Comparison of ENCODE assay signal across 24 cellular contexts in genomic region chr2:177399376-177399775, GRCh38. TPM values are rescaled to one million over a fixed set of nuclear protein-coding genes. Genes with fewer than 3 reads are reported as not detected.
DNase-seq lines count a peak whose midpoint lies in the region; ATAC-seq, FAIRE-seq and TF ChIP-seq lines count a peak whose summit lies in the region.
"Had no signal": no experiment of that assay in that cellular context is flagged by ENCODE, and none has a peak within 500 bp of the region (broad histone marks: within the 10 kb centered on the region; RNA-seq: fewer than 3 reads in every experiment).

No MANE protein-coding gene starts in this region.

- FAIRE-seq in endothelial cell of umbilical vein (lab: Jason Lieb, UNC): no peak

- no peaks in the 10 kb centered on the region for H3K9me2 ChIP-seq in Loucy (replicated peaks; ENCODE audit: low read depth, low read length)

- no peak for ATAC-seq in Right ventricle myocardium inferior
- ATAC-seq in activated CD4-positive, CD25-positive, alpha-beta regulatory T cell treated with anti-CD3 and anti-CD28 coated beads, Interleukin-2, amount 50 U/mL, for 24 hours: no peak
- ATAC-seq: HCT116, T-helper 17 cell had no signal

- TF ChIP-seq CTCF in left ventricle myocardium inferior (IDR thresholded peaks at IDR 0.05; ENCODE audit: borderline replicate concordance) (no peak), Loucy (conservative IDR thresholded peaks at IDR 0.05; ENCODE audit: low read length) (no peak), endothelial cell of umbilical vein (IDR thresholded peaks at IDR 0.05; ENCODE audit: extremely low read depth in 1 of 2, insufficient read depth in 1 of 2, low read depth in 1 of 2, low read length in 2 of 2) (no peak)

- no peaks in the 10 kb centered on the region for H3K9me1 ChIP-seq in endothelial cell of umbilical vein (replicated peaks; ENCODE audit: control insufficient read depth, extremely low read depth, insufficient read depth, low read length)

- intact Hi-C loops in left ventricle myocardium inferior (cut with micrococcal nuclease): no loop called here
- intact Hi-C loops in Right ventricle myocardium inferior (cut with DNase I): loop anchor here (10.0 kb wide), 1 partner anchor 135 kb away; the partner anchor contains the start of gene NFE2L2
- intact Hi-C loops in endothelial cell of umbilical vein (cut with micrococcal nuclease): loop anchor here (5.0 kb wide), 1 partner anchor 157 kb away; no protein-coding TSS in a partner anchor

- H4K20me1 ChIP-seq in Loucy (ENCODE audit: insufficient read depth, low read length, poor library complexity, severe bottlenecking): peaks cover 88% of the 10 kb centered on the region
- peaks cover 2% of the 10 kb centered on the region for H4K20me1 ChIP-seq in endothelial cell of umbilical vein (replicated peaks; ENCODE audit: control insufficient read depth, extremely low read depth, insufficient read depth, low read length)

- DNase-seq in left ventricle myocardium inferior (no peak), Right ventricle myocardium inferior (ENCODE audit: missing footprints) (no peak), endothelial cell of umbilical vein (ENCODE audit: low read depth, low spot score) (no peak), NCI-H526 (lab: John Stamatoyannopoulos, UW) (no peak), AG20443 (ENCODE audit: low spot score) (no peak)
- DNase-seq in stimulated activated CD4-positive, alpha-beta T cell treated with anti-CD3 and anti-CD28 coated beads, Interleukin-2, amount 100 ng/mL, for 48 hours: no peak
- DNase-seq: 8988T, DMS79, GOT3, Karpas-422, NCI-H1417, NCI-H1694 treated with DMSO at 0.1 percent for 48 hours, NCI-H2081 treated with DMSO at 0.1 percent for 48 hours, NCI-H2171 treated with DMSO at 0.1 percent for 48 hours, NCI-H446, NCI-H526 treated with DMSO at 0.1 percent for 48 hours, PC-9, SJCRH30, SW 1271, T-helper 17 cell had no signal

- H3K9me3 ChIP-seq in left ventricle myocardium inferior (replicated peaks) (no peaks in the 10 kb centered on the region), Loucy (ENCODE audit: insufficient read depth, low read depth, low read length) (no peaks in the 10 kb centered on the region), endothelial cell of umbilical vein (replicated peaks; ENCODE audit: control insufficient read depth, insufficient read depth, low read length) (no peaks in the 10 kb centered on the region)
- H3K9me3 ChIP-seq: SJCRH30 had no signal

- H3K27ac ChIP-seq in left ventricle myocardium inferior (replicated peaks) (peak overlapping the region; percentile 9), endothelial cell of umbilical vein (ENCODE audit: insufficient read depth, low read depth, low read length) (no peak overlapping the region)
- H3K27ac ChIP-seq: HL-60, PC-9, SJCRH30 had no signal

- CTCF ChIA-PET in endothelial cell of umbilical vein (lab: Charles Lee): no interaction called here

- H3K27me3 ChIP-seq in left ventricle myocardium inferior (ENCODE audit: low read depth) (no peaks in the 10 kb centered on the region), Loucy (ENCODE audit: insufficient read depth, low read length, poor library complexity, severe bottlenecking) (no peaks in the 10 kb centered on the region), endothelial cell of umbilical vein (ENCODE audit: control insufficient read depth in 2 of 2, insufficient read depth in 2 of 2, low read length in 2 of 2) (no peaks in the 10 kb centered on the region)
- H3K27me3 ChIP-seq: SJCRH30 had no signal

- H3K79me2 ChIP-seq in Loucy (ENCODE audit: insufficient read depth, low read length) (peaks cover 99% of the 10 kb centered on the region), endothelial cell of umbilical vein (ENCODE audit: control insufficient read depth, insufficient read depth, low read length) (peaks cover 86% of the 10 kb centered on the region)

- H2AFZ ChIP-seq in Loucy (ENCODE audit: low read length) (no peak overlapping the region), endothelial cell of umbilical vein (ENCODE audit: low read depth, low read length) (no peak overlapping the region)
- H2AFZ ChIP-seq: PC-9 had no signal

- POLR2A ChIA-PET in endothelial cell of umbilical vein (lab: Charles Lee): no interaction called here

- peaks cover 90% of the 10 kb centered on the region for H3K4me1 ChIP-seq in left ventricle myocardium inferior
- H3K4me1 ChIP-seq in Loucy (ENCODE audit: insufficient read depth, low read length, poor library complexity, severe bottlenecking): peaks cover 76% of the 10 kb centered on the region
- H3K4me1 ChIP-seq in endothelial cell of umbilical vein (ENCODE audit: control insufficient read depth, extremely low read depth, insufficient read depth, low read length): peaks cover 76% of the 10 kb centered on the region

- 0 out of 2 replicates have a peak, but pooled peaks cover 5% of the 10 kb centered on the region for H3F3A ChIP-seq in Loucy (ENCODE audit: low read depth)

- peak overlapping the region; percentile 75 for H3K4me2 ChIP-seq in Loucy (ENCODE audit: low read depth, low read length, poor library complexity, severe bottlenecking)
- peak overlapping the region; percentile 34 for H3K4me2 ChIP-seq in endothelial cell of umbilical vein (ENCODE audit: insufficient read depth, low read length)
- H3K4me2 ChIP-seq: PC-9 had no signal

- TF ChIP-seq POLR2A in endothelial cell of umbilical vein (IDR thresholded peaks at IDR 0.05; ENCODE audit: low read depth, low read length): no peak

- H3K9ac ChIP-seq in Loucy (ENCODE audit: low read depth, low read length, poor library complexity, severe bottlenecking): peak overlapping the region; percentile 27
- no peak overlapping the region for H3K9ac ChIP-seq in endothelial cell of umbilical vein (replicated peaks; ENCODE audit: extremely low read depth, insufficient read depth, low read length)

- H3K36me3 ChIP-seq in left ventricle myocardium inferior (no peaks in the 10 kb centered on the region), Loucy (ENCODE audit: insufficient read depth, low read length) (no peaks in the 10 kb centered on the region), endothelial cell of umbilical vein (ENCODE audit: control insufficient read depth in 2 of 2, extremely low read depth in 1 of 2, insufficient read depth in 2 of 2, low read length in 2 of 2) (no peaks in the 10 kb centered on the region)
- H3K36me3 ChIP-seq: SJCRH30 had no signal

- BruUV-seq in endothelial cell of umbilical vein (replicated peaks; lab: Mats Ljungman, UMichigan): no TSS peak

- dilution Hi-C loops in endothelial cell of umbilical vein (cut with MboI; ENCODE audit: extremely low pct_ligation_motif_present, low sequenced_read_pairs): loop anchor here (10.0 kb wide), 1 partner anchor 235 kb away; no protein-coding TSS in a partner anchor

- H3K4me3 ChIP-seq in left ventricle myocardium inferior: no peak overlapping the region
- H3K4me3 ChIP-seq in Loucy (ENCODE audit: low read length, poor library complexity, severe bottlenecking): peak overlapping the region; percentile 57
- no peak overlapping the region for H3K4me3 ChIP-seq in endothelial cell of umbilical vein (replicated peaks in 1 of 3; ENCODE audit: insufficient read depth in 1 of 3, low read depth in 1 of 3, low read length in 3 of 3)
- H3K4me3 ChIP-seq: PC-9, SJCRH30 had no signal

TF ChIP-seq in endothelial cell of umbilical vein, 7 proteins besides CTCF, POLR2A, EP300 and RAD21:
- TF ChIP-seq FOS (IDR thresholded peaks at IDR 0.05; ENCODE audit: borderline replicate concordance, insufficient read depth, low read length) (no peak), MAX (IDR thresholded peaks at IDR 0.05; ENCODE audit: insufficient read depth, insufficient read length) (no peak), EZH2 (IDR thresholded peaks at IDR 0.05; ENCODE audit: borderline replicate concordance, low read depth, low read length, severe bottlenecking) (no peak), POLR2AphosphoS5 (IDR thresholded peaks at IDR 0.05; ENCODE audit: insufficient read depth, low read depth, low read length) (no peak), MYC (IDR thresholded peaks at IDR 0.05; ENCODE audit: low read depth, low read length) (no peak), GATA2 (IDR thresholded peaks at IDR 0.05; ENCODE audit: insufficient read depth, insufficient read length, low read depth, low read length) (no peak), JUN (IDR thresholded peaks at IDR 0.05; ENCODE audit: borderline replicate concordance, insufficient read depth, insufficient read length, low read depth) (no peak)

RNA-seq across cellular contexts. Expression of gene AGPS, which starts 6.8 kb away (rescaled TPM):
- total RNA-seq in left ventricle myocardium inferior (26.4 TPM), Right ventricle myocardium inferior (32.3 TPM), endothelial cell of umbilical vein (88.8 and 96.5 TPM in 2 replicates)
- 7.5 and 10.1 TPM in 2 replicates for polyA plus RNA-seq in endothelial cell of umbilical vein
- 16.6 and 17.8 TPM in 2 replicates for polyA plus RNA-seq in endothelial cell of umbilical vein (2011; cell fraction: cytosol; rRNA removed)
- 16.1 and 29.2 TPM in 2 replicates for polyA plus RNA-seq in endothelial cell of umbilical vein (2011; cell fraction: nucleus; rRNA removed)
- polyA plus RNA-seq in endothelial cell of umbilical vein (2012): 47.9 and 71.7 TPM in 2 replicates
- polyA minus RNA-seq in endothelial cell of umbilical vein: 28.9 and 33.3 TPM in 2 replicates
- polyA minus RNA-seq in endothelial cell of umbilical vein (2011; cell fraction: cytosol; rRNA and poly(A)+ RNA removed): 32.8 TPM
- polyA minus RNA-seq in endothelial cell of umbilical vein (2011; cell fraction: nucleus; rRNA and poly(A)+ RNA removed): 60.9 and 96.6 TPM in 2 replicates
